9 cellular contexts compared by ENCODE assay signal in genomic region chr9:110125207-110125751, GRCh38.
A peak's percentile ranks its signal among the peaks of the same experiment; 100 is the strongest.
DNase-seq lines count a peak whose midpoint lies in the region; ATAC-seq and TF ChIP-seq lines count a peak whose summit lies in the region.
"Had no signal": no experiment of that assay in that cellular context is flagged by ENCODE, and none has a peak within 500 bp of the region (broad histone marks: within the 10 kb centered on the region; RNA-seq: fewer than 3 reads in every experiment).

No MANE protein-coding gene starts in this region.

- no peaks in the 10 kb centered on the region for H3K27me3 Mint-ChIP-seq in stimulated activated naive B cell treated with anti-CD40 and anti-IgM and Interleukin-4, amounts not matched to agents 10 μg/mL and 1 μg/mL and 100 μg/mL, for 72 hours

- in situ Hi-C loops in brain microvascular endothelial cell (cut with HindIII; ENCODE audit: low pct_ligation_motif_present, low sequenced_read_pairs) = no loop called here

- DNase-seq in brain microvascular endothelial cell = peak; percentile 94
- DNase-seq in kidney tubule cell (ENCODE audit: low spot score) = peak; percentile 98
- DNase-seq in stimulated activated naive B cell treated with anti-CD40 and anti-IgM and Interleukin-4, amounts not matched to agents 10 μg/mL and 1 μg/mL and 100 μg/mL, for 72 hours = no peak
- no peak for DNase-seq in inferior parietal cortex (ENCODE audit: extremely low spot score)
- DNase-seq: Kasumi-1 had no signal

- peak overlapping the region; percentile 70 for H3K4me3 Mint-ChIP-seq in stimulated activated naive B cell treated with anti-CD40 and anti-IgM and Interleukin-4, amounts not matched to agents 10 μg/mL and 1 μg/mL and 100 μg/mL, for 72 hours

- H3K36me3 Mint-ChIP-seq in stimulated activated naive B cell treated with anti-CD40 and anti-IgM and Interleukin-4, amounts not matched to agents 10 μg/mL and 1 μg/mL and 100 μg/mL, for 72 hours = peaks cover 68 to 73% of the 10 kb centered on the region in 2 donors

- peak overlapping the region; percentile 92 for H3K27ac Mint-ChIP-seq in stimulated activated naive B cell treated with anti-CD40 and anti-IgM and Interleukin-4, amounts not matched to agents 10 μg/mL and 1 μg/mL and 100 μg/mL, for 72 hours

- no peaks in the 10 kb centered on the region for H3K9me3 Mint-ChIP-seq in stimulated activated naive B cell treated with anti-CD40 and anti-IgM and Interleukin-4, amounts not matched to agents 10 μg/mL and 1 μg/mL and 100 μg/mL, for 72 hours

- peaks cover 78 to 100% of the 10 kb centered on the region in 2 donors for H3K4me1 Mint-ChIP-seq in stimulated activated naive B cell treated with anti-CD40 and anti-IgM and Interleukin-4, amounts not matched to agents 10 μg/mL and 1 μg/mL and 100 μg/mL, for 72 hours

- H3K27me3 ChIP-seq in HUES48 (ENCODE audit: control insufficient read depth, insufficient read depth, low read length) = no peaks in the 10 kb centered on the region
- H3K27me3 ChIP-seq in brain microvascular endothelial cell (replicated peaks) = no peaks in the 10 kb centered on the region

- 0 out of 2 replicates have a peak overlapping the region, but pooled peaks have one; percentile 18 for H3K4me3 ChIP-seq in HUES48 (ENCODE audit: low read depth, low read length)
- H3K4me3 ChIP-seq in brain microvascular endothelial cell (ENCODE audit: low read depth, low read length) = peak overlapping the region; percentile 47

- H3K36me3 ChIP-seq in HUES48 (ENCODE audit: control insufficient read depth, insufficient read depth, low read length) (no peaks in the 10 kb centered on the region), brain microvascular endothelial cell (replicated peaks) (peaks cover 3% of the 10 kb centered on the region)

- H3K27ac ChIP-seq in HUES48 (ENCODE audit: low read depth, low read length) (peak overlapping the region; percentile 70), brain microvascular endothelial cell (peak overlapping the region; percentile 87)

- no peak for TF ChIP-seq CTCF in brain microvascular endothelial cell (IDR thresholded peaks at IDR 0.05; ENCODE audit: low read depth, low read length, missing control alignments)

- ATAC-seq in stimulated activated naive B cell treated with anti-CD40 and anti-IgM and Interleukin-4, amounts not matched to agents 10 μg/mL and 1 μg/mL and 100 μg/mL, for 72 hours (replicated peaks) = no peak
- ATAC-seq in HG03460 (IDR thresholded peaks at IDR 0.05; ENCODE audit: unreplicated experiment) (no peak), GM19328 (IDR thresholded peaks at IDR 0.05; ENCODE audit: unreplicated experiment) (no peak), GM18907 (IDR thresholded peaks at IDR 0.05; ENCODE audit: unreplicated experiment) (no peak)

- no peak overlapping the region for H3K9ac ChIP-seq in HUES48 (ENCODE audit: low read depth, low read length)

- H3K9me3 ChIP-seq in HUES48 (ENCODE audit: control insufficient read depth, insufficient read depth, low read length) = no peaks in the 10 kb centered on the region

- H3K4me1 ChIP-seq in HUES48 (ENCODE audit: control insufficient read depth, insufficient read depth, low read length) = peaks cover 91% of the 10 kb centered on the region

Comparison
In these comparisons a context has a peak if more than half of its experiments do, and no peak if none do; other contexts are left out.
1. DNase-seq: peak in brain microvascular endothelial cell (single experiment) and kidney tubule cell (single experiment); none in stimulated activated naive B cell treated with anti-CD40 and anti-IgM and Interleukin-4, amounts not matched to agents 10 μg/mL and 1 μg/mL and 100 μg/mL, for 72 hours (single experiment) and inferior parietal cortex (single experiment).